In the genomic region with DNA sequence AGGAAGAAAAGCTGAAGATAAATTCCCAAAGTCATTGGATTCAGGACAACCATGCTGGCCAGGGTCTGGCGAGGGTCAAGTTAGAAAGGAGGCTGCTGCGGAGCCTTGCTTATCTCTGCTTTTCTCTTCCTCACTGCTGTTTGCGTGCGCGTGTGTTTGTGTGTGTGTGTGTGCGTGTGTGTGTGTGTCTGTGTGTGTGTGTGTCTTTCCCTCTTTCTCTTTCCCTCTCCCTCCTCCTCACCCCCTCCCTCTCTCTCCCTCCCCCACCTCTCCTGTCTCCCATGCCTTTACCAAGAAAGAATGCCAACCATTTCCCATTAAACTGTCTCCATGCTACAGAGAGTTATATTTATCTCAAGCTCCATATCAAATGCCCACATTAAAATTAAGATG, we compare ENCODE assay signal across 15 cellular contexts. TPM values are rescaled to one million over a fixed set of nuclear protein-coding genes. Genes with fewer than 3 reads are reported as not detected.
DNase-seq lines count a peak whose midpoint lies in the region; ATAC-seq and TF ChIP-seq lines count a peak whose summit lies in the region.
"Had no signal": no experiment of that assay in that cellular context is flagged by ENCODE, and none has a peak within 500 bp of the region (broad histone marks: within the 10 kb centered on the region; RNA-seq: fewer than 3 reads in every experiment).

Gene COLQ, minus strand, starts transcription at position 134 of the 393 bp plus-strand sequence. Its CDS starts 81 bp downstream, at position 53.

- H3K27ac ChIP-seq in ovary (no peak within 1 kb of the TSS), stomach (no peak within 1 kb of the TSS)
- H3K27ac ChIP-seq: suprapubic skin had no signal

- peak; percentile 56 for ATAC-seq in SK-N-SH treated with all-trans-retinoic acid at 6 μM for 48 hours

- H3K36me3 ChIP-seq in ovary (no peaks in the 10 kb centered on the region), stomach (no peaks in the 10 kb centered on the region)
- H3K36me3 ChIP-seq: suprapubic skin had no signal

- no peak for TF ChIP-seq CTCF in fibroblast of pulmonary artery (IDR thresholded peaks at IDR 0.05; ENCODE audit: low read length, missing control alignments)
- no peak for TF ChIP-seq CTCF in ovary (IDR thresholded peaks at IDR 0.05)
- no peak for TF ChIP-seq CTCF in stomach (IDR thresholded peaks at IDR 0.05)

- TF ChIP-seq EP300 in ovary (IDR thresholded peaks at IDR 0.05): no peak
- no peak for TF ChIP-seq EP300 in stomach (IDR thresholded peaks at IDR 0.05)

- TF ChIP-seq POLR2A in ovary (IDR thresholded peaks at IDR 0.05) (no peak), stomach (IDR thresholded peaks at IDR 0.05) (no peak)

- H3K9me3 ChIP-seq in ovary (no peaks in the 10 kb centered on the region), stomach (no peaks in the 10 kb centered on the region)
- H3K9me3 ChIP-seq: suprapubic skin had no signal

- intact Hi-C loops in ovary (cut with DNase I): no loop called here
- intact Hi-C loops in stomach (cut with DNase I; ENCODE audit: low total_unique reads): no loop called here

- H3K27me3 ChIP-seq in ovary (no peaks in the 10 kb centered on the region), stomach (no peaks in the 10 kb centered on the region)
- H3K27me3 ChIP-seq: suprapubic skin had no signal

- H3K4me3 ChIP-seq in fibroblast of pulmonary artery (replicated peaks; ENCODE audit: low read depth, low read length) (no peak within 1 kb of the TSS), ovary (no peak within 1 kb of the TSS), stomach (no peak within 1 kb of the TSS)
- H3K4me3 ChIP-seq: suprapubic skin had no signal

- WGBS in ovary, 3 donors: 11 to 14% (median 12%) methylated on average over 6 of the region's 6 CpGs
- WGBS in stomach, 5 donors: 43 to 53% (median 49%) methylated on average over 5 to 6 of the region's 6 CpGs

- peak; percentile 39 for DNase-seq in NOMO-1 treated with DMSO at 0.1 percent for 48 hours (lab: John Stamatoyannopoulos, UW; ENCODE audit: unreplicated experiment)
- no peak for DNase-seq in NOMO-1 treated with dmso at 0.1 percent for 144 hours (lab: John Stamatoyannopoulos, UW; ENCODE audit: unreplicated experiment)
- peak; percentile 17 for DNase-seq in fibroblast of pulmonary artery (ENCODE audit: low read depth)
- DNase-seq in ovary: peak in 3 of 5 donors; percentile 41 to 62 (median 51)
- DNase-seq in stomach: no peak
- DNase-seq in GF-D8 (lab: John Stamatoyannopoulos, UW): no peak
- no peak for DNase-seq in NCI-H774 (lab: John Stamatoyannopoulos, UW)
- DNase-seq: 8988T, activated gamma-delta T cell treated with Interleukin-2 at 50 U/mL for 16 hours, DMS153, foreskin melanocyte, left cardiac atrium, NCI-H446 treated with DMSO at 0.1 percent for 48 hours had no signal

- H3K4me1 ChIP-seq in ovary (ENCODE audit: insufficient read depth) (no peaks in the 10 kb centered on the region), stomach (peaks cover 0 to 11% (median 2%) of the 10 kb centered on the region in 4 donors)
- H3K4me1 ChIP-seq: suprapubic skin had no signal

TF ChIP-seq in SK-N-SH treated with all-trans-retinoic acid at 6 μM for 48 hours, 23 proteins besides CTCF, POLR2A, EP300 and RAD21:
- TF ChIP-seq ISL1 (CRISPR knock-in tag; IDR thresholded peaks at IDR 0.05): 0 out of 2 replicates have a peak, but pooled peaks have one; percentile 20
- TF ChIP-seq PPARA (CRISPR knock-in tag; IDR thresholded peaks at IDR 0.05; ENCODE audit: borderline replicate concordance): no peak
- TF ChIP-seq ZFP30 (CRISPR knock-in tag; IDR thresholded peaks at IDR 0.05): no peak
- TF ChIP-seq POU6F1 (CRISPR knock-in tag; IDR thresholded peaks at IDR 0.05; ENCODE audit: borderline replicate concordance, low read depth): no peak

RNA-seq across cellular contexts. Expression of gene COLQ, which starts in this region (rescaled TPM):
- total RNA-seq in ovary (1 to 10 TPM; 1.9 to 6.1 (median 3.6) TPM), stomach (1 to 10 TPM in 3 of 5 donors, under 1 TPM in 1, not detected in 1; 0.29 to 5.3 (median 1.2) TPM)
- polyA plus RNA-seq in ovary (1 to 10 TPM; 1.9 to 2.8 TPM), stomach (1 to 10 TPM in 1 of 3 donors, under 1 TPM in 2; 0.62 to 1.9 (median 0.76) TPM)

Comparison
In these comparisons a context has a peak if more than half of its experiments do, and no peak if none do; other contexts are left out.
1. DNase-seq: peak in NOMO-1 treated with DMSO at 0.1 percent for 48 hours (single experiment), fibroblast of pulmonary artery (single experiment) and ovary (3 of 5); none in NOMO-1 treated with dmso at 0.1 percent for 144 hours (single experiment), stomach (single experiment), GF-D8 (single experiment) and NCI-H774 (single experiment).